Comparison of ENCODE assay signal across 28 cellular contexts in genomic region chr9:124273428-124274153, GRCh38. TPM values are rescaled to one million over a fixed set of nuclear protein-coding genes. Genes with fewer than 3 reads are reported as not detected.
DNase-seq lines count a peak whose midpoint lies in the region; ATAC-seq and TF ChIP-seq lines count a peak whose summit lies in the region.
"Had no signal": no experiment of that assay in that cellular context is flagged by ENCODE, and none has a peak within 500 bp of the region (broad histone marks: within the 10 kb centered on the region; RNA-seq: fewer than 3 reads in every experiment).

No MANE protein-coding gene starts in this region.

- H3K9me3 Mint-ChIP-seq in IgD-negative memory B cell (no peaks in the 10 kb centered on the region), nephron (no peaks in the 10 kb centered on the region)
- H3K9me3 Mint-ChIP-seq: activated CD8-positive, alpha-beta T cell treated with anti-CD3 and anti-CD28 coated beads for 36 hours; activated T-cell treated with anti-CD3 and anti-CD28 coated beads, Interleukin-2, amount 50 U/mL, for 24 hours; central memory CD8-positive, alpha-beta T cell; GM23338; naive thymus-derived CD8-positive, alpha-beta T cell had no signal

- H3K4me3 Mint-ChIP-seq in IgD-negative memory B cell (peak overlapping the region in 2 of 4 donors; percentile 23 to 66), nephron (no peak overlapping the region)
- H3K4me3 Mint-ChIP-seq: activated CD8-positive, alpha-beta T cell treated with anti-CD3 and anti-CD28 coated beads for 36 hours; activated T-cell treated with anti-CD3 and anti-CD28 coated beads, Interleukin-2, amount 50 U/mL, for 24 hours; central memory CD8-positive, alpha-beta T cell; GM23338; naive thymus-derived CD8-positive, alpha-beta T cell had no signal

- no peak for DNase-seq in colonic mucosa
- peak; percentile 30 for DNase-seq in superior temporal gyrus (ENCODE audit: extremely low spot score)
- no peak for DNase-seq in stimulated activated CD4-positive, alpha-beta T cell treated with anti-CD3 and anti-CD28 coated beads, Interleukin-4, amount 100 ng/mL, for 1 hour
- no peak for DNase-seq in erythroblast (lab: John Stamatoyannopoulos, UW)
- DNase-seq: activated CD4-positive, CD25-positive, alpha-beta regulatory T cell treated with anti-CD3 and anti-CD28 coated beads, Interleukin-2, amount 50 U/mL, for 72 hours; activated CD8-positive, alpha-beta T cell treated with anti-CD3 and anti-CD28 coated beads for 36 hours; activated naive CD4-positive, alpha-beta T cell treated with Interleukin-2 at 50 U/mL for 16 hours; activated T-cell treated with anti-CD3 and anti-CD28 coated beads, Interleukin-2, amount 50 U/mL, for 24 hours; DND-41; effector CD8-positive, alpha-beta T cell; left cardiac atrium; naive thymus-derived CD8-positive, alpha-beta T cell; NCI-H1048; NCI-H187; NCI-H226; NCI-H82; OCI-M1; SHP77; stimulated activated naive CD4-positive, alpha-beta T cell; upper lobe of left lung had no signal

- no peak for ATAC-seq in GM19452 (IDR thresholded peaks at IDR 0.05; ENCODE audit: unreplicated experiment)
- no peak for ATAC-seq in GM18502 (IDR thresholded peaks at IDR 0.05; ENCODE audit: poor library complexity, unreplicated experiment)
- ATAC-seq: activated CD8-positive, alpha-beta T cell treated with anti-CD3 and anti-CD28 coated beads for 36 hours; esophagus mucosa; GM23338; left cardiac atrium; naive thymus-derived CD8-positive, alpha-beta T cell had no signal

- peaks cover 29% of the 10 kb centered on the region for H3K4me1 ChIP-seq in colonic mucosa

- no peak for TF ChIP-seq POLR2A in erythroblast (IDR thresholded peaks at IDR 0.05; ENCODE audit: low read length)

- H3K27ac Mint-ChIP-seq in IgD-negative memory B cell = peak overlapping the region; percentile 43 to 73 (median 67)
- peak overlapping the region in 2 of 3 experiments; percentile 40 to 66 for H3K27ac Mint-ChIP-seq in nephron
- H3K27ac Mint-ChIP-seq: activated CD8-positive, alpha-beta T cell treated with anti-CD3 and anti-CD28 coated beads for 36 hours; activated T-cell treated with anti-CD3 and anti-CD28 coated beads, Interleukin-2, amount 50 U/mL, for 24 hours; GM23338 had no signal

- no peaks in the 10 kb centered on the region for H3K36me3 ChIP-seq in colonic mucosa
- H3K36me3 ChIP-seq: upper lobe of left lung had no signal

- TF ChIP-seq CTCF in colonic mucosa (IDR thresholded peaks at IDR 0.05) (no peak), nephron (IDR thresholded peaks at IDR 0.05; ENCODE audit: unreplicated experiment in 3 of 3) (no peak)

- intact Hi-C loops in colonic mucosa (cut with DNase I) = no loop called here

- no peaks in the 10 kb centered on the region for H3K36me3 Mint-ChIP-seq in IgD-negative memory B cell
- no peaks in the 10 kb centered on the region for H3K36me3 Mint-ChIP-seq in nephron (ENCODE audit: low read depth)
- H3K36me3 Mint-ChIP-seq: naive thymus-derived CD8-positive, alpha-beta T cell had no signal

- H3K4me3 ChIP-seq in colonic mucosa = no peak overlapping the region
- H3K4me3 ChIP-seq: BLaER1, GM23338, upper lobe of left lung had no signal

- peaks cover 31 to 72% (median 46%) of the 10 kb centered on the region in 3 donors for H3K4me1 Mint-ChIP-seq in IgD-negative memory B cell
- H3K4me1 Mint-ChIP-seq in nephron = peaks cover 39% of the 10 kb centered on the region

- H3K9ac ChIP-seq in colonic mucosa (ENCODE audit: low read depth in 2 of 2, low read length in 2 of 2) = no peak overlapping the region
- H3K9ac ChIP-seq: BLaER1 had no signal

- no peaks in the 10 kb centered on the region for H3K27me3 ChIP-seq in colonic mucosa
- H3K27me3 ChIP-seq: BLaER1, upper lobe of left lung had no signal

- H3K27ac ChIP-seq in colonic mucosa = peak overlapping the region; percentile 7

- H3K27me3 Mint-ChIP-seq in IgD-negative memory B cell (no peaks in the 10 kb centered on the region), nephron (ENCODE audit: low read depth) (no peaks in the 10 kb centered on the region)
- H3K27me3 Mint-ChIP-seq: activated T-cell treated with anti-CD3 and anti-CD28 coated beads, Interleukin-2, amount 50 U/mL, for 24 hours; central memory CD8-positive, alpha-beta T cell; naive thymus-derived CD8-positive, alpha-beta T cell had no signal

- no peaks in the 10 kb centered on the region for H3K9me3 ChIP-seq in colonic mucosa
- H3K9me3 ChIP-seq: BLaER1, upper lobe of left lung had no signal

RNA-seq across cellular contexts. Expression of gene NEK6, which starts 15.8 kb away (rescaled TPM):
- 76.2 TPM for polyA plus RNA-seq in IgD-negative memory B cell
- total RNA-seq in colonic mucosa = 10 to 100 TPM; 77.8 to 83.4 TPM
